In the genomic region with DNA sequence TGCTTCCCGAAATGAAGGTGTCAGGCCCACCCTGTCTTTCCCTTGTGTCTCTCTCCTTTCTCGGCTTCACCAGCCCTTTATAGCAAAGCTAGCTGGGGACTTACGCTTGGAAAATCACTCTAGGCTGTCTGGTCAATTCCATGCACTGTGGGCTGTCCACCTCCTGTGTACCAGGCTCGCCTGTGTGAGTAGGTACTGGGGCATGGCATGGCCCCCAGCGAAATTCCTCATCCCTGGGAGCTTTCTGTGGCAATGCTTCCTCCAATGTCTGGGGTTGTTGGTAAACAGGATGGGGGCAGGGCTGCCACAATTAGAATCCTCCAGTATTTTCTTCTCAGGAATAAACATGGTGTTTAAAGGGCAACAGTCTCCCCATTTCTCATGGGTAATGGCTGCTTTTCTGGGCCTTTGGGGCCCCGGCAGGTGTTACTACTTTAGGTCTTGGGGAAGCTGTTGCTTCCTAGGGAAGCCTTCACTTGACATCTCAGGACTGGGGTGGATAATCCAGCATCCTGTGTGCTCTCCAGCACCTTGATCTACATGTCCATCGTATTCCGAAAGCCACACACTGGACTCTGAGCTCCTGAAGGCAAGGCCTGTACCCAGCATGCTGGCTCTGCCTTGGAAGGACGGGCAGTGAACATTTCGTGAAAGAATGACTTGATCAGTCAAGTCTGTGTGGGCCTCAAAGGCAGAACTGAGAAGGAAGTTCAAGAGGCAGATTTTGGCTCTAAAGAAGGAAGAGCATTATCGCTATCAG, we compare ENCODE assay signal across 25 cellular contexts. TPM values are rescaled to one million over a fixed set of nuclear protein-coding genes. Genes with fewer than 3 reads are reported as not detected.
DNase-seq lines count a peak whose midpoint lies in the region; ATAC-seq and TF ChIP-seq lines count a peak whose summit lies in the region.
"Had no signal": no experiment of that assay in that cellular context is flagged by ENCODE, and none has a peak within 500 bp of the region (broad histone marks: within the 10 kb centered on the region; RNA-seq: fewer than 3 reads in every experiment).

No MANE protein-coding gene starts in this region.

- no peak overlapping the region for H3K14ac ChIP-seq in trophoblast cell (ENCODE audit: low read length)

- no peak overlapping the region for H3K9ac ChIP-seq in trophoblast cell (ENCODE audit: low read length)

- no peak overlapping the region for H4K12ac ChIP-seq in trophoblast cell (ENCODE audit: low read depth, low read length)

- H3K4me1 ChIP-seq in right cardiac atrium (ENCODE audit: control insufficient read depth, insufficient read depth, low read length) (peaks cover 2% of the 10 kb centered on the region), trophoblast cell (ENCODE audit: control insufficient read depth in 1 of 2, insufficient read depth in 2 of 2, low read length in 2 of 2) (peaks cover 10 to 28% of the 10 kb centered on the region in 2 experiments), upper lobe of right lung (no peaks in the 10 kb centered on the region)
- H3K4me1 ChIP-seq: colonic mucosa, foreskin keratinocyte had no signal

- H3K27ac ChIP-seq in right cardiac atrium (ENCODE audit: low read length), result no peak overlapping the region
- H3K27ac ChIP-seq in coronary artery, result no peak overlapping the region
- no peak overlapping the region for H3K27ac ChIP-seq in trophoblast cell (ENCODE audit: low read depth, low read length)
- H3K27ac ChIP-seq in upper lobe of right lung, result no peak overlapping the region
- H3K27ac ChIP-seq: colonic mucosa, foreskin keratinocyte, heart right ventricle had no signal

- no peak overlapping the region for H4K91ac ChIP-seq in trophoblast cell (ENCODE audit: low read depth, low read length)

- H3K27me3 ChIP-seq in right cardiac atrium (ENCODE audit: control insufficient read depth, insufficient read depth) (no peaks in the 10 kb centered on the region), trophoblast cell (ENCODE audit: insufficient read depth, low read length) (no peaks in the 10 kb centered on the region), upper lobe of right lung (no peaks in the 10 kb centered on the region)
- H3K27me3 ChIP-seq: colonic mucosa, foreskin keratinocyte, heart right ventricle had no signal

- no peaks in the 10 kb centered on the region for H3K36me3 ChIP-seq in trophoblast cell (ENCODE audit: control insufficient read depth in 1 of 2, insufficient read depth in 2 of 2, low read length in 2 of 2)
- no peaks in the 10 kb centered on the region for H3K36me3 ChIP-seq in upper lobe of right lung
- H3K36me3 ChIP-seq: colonic mucosa, heart right ventricle had no signal

- H3K23ac ChIP-seq in trophoblast cell (ENCODE audit: low read length), result no peak overlapping the region

- DNase-seq in cardiac septum (ENCODE audit: low spot score) (peak; percentile 43), right cardiac atrium (no peak), coronary artery (ENCODE audit: low spot score) (peak; percentile 31), trophoblast cell (no peak), upper lobe of right lung (peak; percentile 25), AG08395 (ENCODE audit: low spot score) (no peak), amniotic stem cell (lab: John Stamatoyannopoulos, UW) (no peak)
- DNase-seq: activated CD4-positive, alpha-beta T cell treated with anti-CD3 and anti-CD28 coated beads, Interleukin-2, amount 10 ng/mL, durations not matched to agents 24 days and 14 days; activated naive CD4-positive, alpha-beta T cell; activated T-cell treated with anti-CD3 and anti-CD28 coated beads, Interleukin-2, amount 50 U/mL, for 72 hours; colonic mucosa; DMS53; effector memory CD8-positive, alpha-beta T cell; foreskin keratinocyte; heart right ventricle; IMR-90; left cardiac atrium; mesendoderm; NCI-H1694; NCI-H524; nucleus accumbens; Right ventricle myocardium superior; stimulated activated CD4-positive, alpha-beta T cell treated with anti-CD3 and anti-CD28 coated beads, Interleukin-2, amount 100 ng/mL, for 24 hours had no signal

- no peak overlapping the region for H2AFZ ChIP-seq in trophoblast cell (ENCODE audit: insufficient read depth, low read length, poor library complexity)

- no peaks in the 10 kb centered on the region for H3K79me2 ChIP-seq in trophoblast cell (ENCODE audit: control insufficient read depth, insufficient read depth, low read length, poor library complexity)

- WGBS in right cardiac atrium, result 94% methylated on average over 11 of the region's 11 CpGs
- WGBS in trophoblast cell (ENCODE audit: extremely low coverage, insufficient coverage, insufficient read length), result no CpG with 5 or more reads among the region's 11 CpGs

- ATAC-seq in right cardiac atrium, result no peak
- peak; percentile 10 for ATAC-seq in upper lobe of right lung
- no peak for ATAC-seq in GM21390 (IDR thresholded peaks at IDR 0.05; ENCODE audit: unreplicated experiment)
- ATAC-seq: activated T-cell treated with anti-CD3 and anti-CD28 coated beads, Interleukin-2, amount 50 U/mL, for 72 hours; effector memory CD8-positive, alpha-beta T cell; left cardiac atrium had no signal

- TF ChIP-seq CTCF in coronary artery (IDR thresholded peaks at IDR 0.05) (no peak), upper lobe of right lung (IDR thresholded peaks at IDR 0.05) (no peak)

- H3K79me1 ChIP-seq in trophoblast cell (ENCODE audit: low read length), result peaks cover 7% of the 10 kb centered on the region

- no peak overlapping the region for H4K8ac ChIP-seq in trophoblast cell (ENCODE audit: low read depth, low read length)

- no peak overlapping the region for H3K4me3 ChIP-seq in right cardiac atrium (ENCODE audit: low read length)
- no peak overlapping the region for H3K4me3 ChIP-seq in coronary artery
- H3K4me3 ChIP-seq in trophoblast cell (ENCODE audit: low read depth, low read length), result no peak overlapping the region
- H3K4me3 ChIP-seq in upper lobe of right lung, result no peak overlapping the region
- H3K4me3 ChIP-seq: colonic mucosa, heart right ventricle, smooth muscle cell had no signal

- peak overlapping the region; percentile 62 for H2BK12ac ChIP-seq in trophoblast cell (ENCODE audit: low read length)

- H2BK120ac ChIP-seq in trophoblast cell (ENCODE audit: insufficient read depth, low read length, poor library complexity), result peak overlapping the region; percentile 18

- intact Hi-C loops in cardiac septum (cut with DNase I) (no loop called here), right cardiac atrium (cut with DNase I) (no loop called here), upper lobe of right lung (cut with DNase I) (no loop called here)

- H2BK5ac ChIP-seq in trophoblast cell (ENCODE audit: low read depth, low read length, poor library complexity), result no peak overlapping the region

- H3K4me2 ChIP-seq in trophoblast cell (ENCODE audit: low read length), result no peak overlapping the region
- H3K4me2 ChIP-seq: smooth muscle cell had no signal

- H3K9me3 ChIP-seq in right cardiac atrium (ENCODE audit: control insufficient read depth, low read length) (no peaks in the 10 kb centered on the region), trophoblast cell (ENCODE audit: insufficient read depth, low read depth, low read length) (no peaks in the 10 kb centered on the region), upper lobe of right lung (no peaks in the 10 kb centered on the region)
- H3K9me3 ChIP-seq: colonic mucosa, heart right ventricle had no signal

- peak overlapping the region; percentile 49 for H3K18ac ChIP-seq in trophoblast cell (ENCODE audit: low read length)

- no peak overlapping the region for H3K4ac ChIP-seq in trophoblast cell (ENCODE audit: low read depth, low read length)

- peak overlapping the region; percentile 44 for H2AK5ac ChIP-seq in trophoblast cell (ENCODE audit: low read length)

RNA-seq across cellular contexts. Expression of a gene that starts 21.1 kb away (rescaled TPM):
- total RNA-seq in cardiac septum (98.4 TPM), right cardiac atrium (100 to 1,000 TPM; 141 to 365 (median 217) TPM), upper lobe of right lung (191 TPM)
- 315 TPM for polyA plus RNA-seq in right cardiac atrium
- polyA plus RNA-seq in trophoblast cell (2013), result 220 and 222 TPM in 2 replicates

Comparison
In these comparisons a context has a peak if more than half of its experiments do, and no peak if none do; other contexts are left out.
1. DNase-seq: peak in cardiac septum (single experiment), coronary artery (single experiment) and upper lobe of right lung (single experiment); none in right cardiac atrium (0 of 3), trophoblast cell (0 of 2), AG08395 (single experiment) and amniotic stem cell (single experiment).